9 cellular contexts compared by ENCODE assay signal in genomic region chr9:86614871-86615849, GRCh38.
DNase-seq lines count a peak whose midpoint lies in the region; ATAC-seq and TF ChIP-seq lines count a peak whose summit lies in the region.
"Had no signal": no experiment of that assay in that cellular context is flagged by ENCODE, and none has a peak within 500 bp of the region (broad histone marks: within the 10 kb centered on the region; RNA-seq: fewer than 3 reads in every experiment).

No MANE protein-coding gene starts in this region.

- TF ChIP-seq POLR2A in upper lobe of left lung (IDR thresholded peaks at IDR 0.05), result no peak

- no peak for TF ChIP-seq EP300 in upper lobe of left lung (IDR thresholded peaks at IDR 0.05)

- H3K4me3 Mint-ChIP-seq in natural killer cell, result no peak overlapping the region
- H3K4me3 Mint-ChIP-seq in natural killer cell treated with Interleukin-12 subunit alpha and Interleukin-12 subunit beta and Interleukin-15 and Interleukin-18, amount 100 ng/mL, for 72 hours, result no peak overlapping the region

- no peaks in the 10 kb centered on the region for H3K9me3 Mint-ChIP-seq in natural killer cell
- no peaks in the 10 kb centered on the region for H3K9me3 Mint-ChIP-seq in natural killer cell treated with Interleukin-12 subunit alpha and Interleukin-12 subunit beta and Interleukin-15 and Interleukin-18, amount 100 ng/mL, for 72 hours

- peak overlapping the region; percentile 1; the same call in 1 of the 2 replicates for H3K4me3 ChIP-seq in SK-N-MC
- no peak overlapping the region for H3K4me3 ChIP-seq in heart right ventricle
- H3K4me3 ChIP-seq in upper lobe of left lung, result no peak overlapping the region
- H3K4me3 ChIP-seq: mucosa of descending colon had no signal

- no peak overlapping the region for H3K9ac ChIP-seq in SK-N-MC (ENCODE audit: insufficient read length)

- ATAC-seq in natural killer cell (no peak), heart right ventricle (peak in 3 of 8 donors; percentile 17 to 37 (median 35)), upper lobe of left lung (ENCODE audit: low FRiP score in 2 of 2) (peak; percentile 49 to 72)
- ATAC-seq in natural killer cell treated with Interleukin-12 subunit alpha and Interleukin-12 subunit beta and Interleukin-15 and Interleukin-18, amount 100 ng/mL, for 72 hours, result no peak
- ATAC-seq: mucosa of descending colon had no signal

- WGBS in heart right ventricle, 2 donors, result 68 to 70% methylated on average over 6 of the region's 6 CpGs
- 69 to 70% methylated on average over 6 of the region's 6 CpGs for WGBS in upper lobe of left lung, 2 donors

- H3K27me3 ChIP-seq in heart right ventricle (no peaks in the 10 kb centered on the region), upper lobe of left lung (no peaks in the 10 kb centered on the region)

- intact Hi-C loops in natural killer cell (cut with micrococcal nuclease), result loop anchor here (1.0 kb wide), 1 partner anchor 709 kb away; no protein-coding TSS in a partner anchor
- intact Hi-C loops in heart right ventricle (cut with DNase I), result loop anchor here in 1 of 10 donors (5.0 kb wide), 1 partner anchor 712 kb away; no protein-coding TSS in a partner anchor

- H3K36me3 ChIP-seq in SK-N-MC (ENCODE audit: insufficient read depth, low read length) (no peaks in the 10 kb centered on the region), heart right ventricle (no peaks in the 10 kb centered on the region), upper lobe of left lung (no peaks in the 10 kb centered on the region)

- no peaks in the 10 kb centered on the region for H3K36me3 Mint-ChIP-seq in natural killer cell
- no peaks in the 10 kb centered on the region for H3K36me3 Mint-ChIP-seq in natural killer cell treated with Interleukin-12 subunit alpha and Interleukin-12 subunit beta and Interleukin-15 and Interleukin-18, amount 100 ng/mL, for 72 hours

- no peaks in the 10 kb centered on the region for H3K4me1 Mint-ChIP-seq in natural killer cell
- no peaks in the 10 kb centered on the region for H3K4me1 Mint-ChIP-seq in natural killer cell treated with Interleukin-12 subunit alpha and Interleukin-12 subunit beta and Interleukin-15 and Interleukin-18, amount 100 ng/mL, for 72 hours (ENCODE audit: low read depth in 2 of 2)

- peak overlapping the region; percentile 74 for H3K27ac ChIP-seq in SK-N-MC
- H3K27ac ChIP-seq in heart right ventricle, result no peak overlapping the region
- H3K27ac ChIP-seq in upper lobe of left lung, result no peak overlapping the region

- peaks cover 0 to 2% of the 10 kb centered on the region in 2 donors for H3K27me3 Mint-ChIP-seq in natural killer cell (ENCODE audit: low read depth in 2 of 2)
- peaks cover 12 to 24% of the 10 kb centered on the region in 2 donors for H3K27me3 Mint-ChIP-seq in natural killer cell treated with Interleukin-12 subunit alpha and Interleukin-12 subunit beta and Interleukin-15 and Interleukin-18, amount 100 ng/mL, for 72 hours

- peak; percentile 16 for TF ChIP-seq CTCF in natural killer cell (IDR thresholded peaks at IDR 0.05)
- peak; percentile 10 to 56 (median 40) for TF ChIP-seq CTCF in heart right ventricle (IDR thresholded peaks at IDR 0.05)
- peak in 4 of 6 experiments; percentile 22 to 33 (median 30) for TF ChIP-seq CTCF in upper lobe of left lung (IDR thresholded peaks at IDR 0.05)

- no peak for DNase-seq in natural killer cell
- DNase-seq in natural killer cell treated with Interleukin-12 subunit alpha and Interleukin-12 subunit beta and Interleukin-15 and Interleukin-18, amount 100 ng/mL, for 72 hours (ENCODE audit: low spot score), result no peak
- DNase-seq in SK-N-MC (ENCODE audit: low read depth, low spot score), result no peak
- DNase-seq in heart right ventricle, result peak in 1 of 2 donors; percentile 15
- no peak for DNase-seq in upper lobe of left lung
- no peak for DNase-seq in NCI-H510A (lab: John Stamatoyannopoulos, UW)
- no peak for DNase-seq in LoVo (ENCODE audit: low spot score)
- no peak for DNase-seq in germinal center (ENCODE audit: low spot score)

- H3K4me1 ChIP-seq in heart right ventricle (peaks cover 0 to 8% (median 0%) of the 10 kb centered on the region in 9 donors), upper lobe of left lung (peaks cover 0 to 2% (median 0%) of the 10 kb centered on the region in 4 donors)

- H3K27ac Mint-ChIP-seq in natural killer cell, result no peak overlapping the region
- no peak overlapping the region for H3K27ac Mint-ChIP-seq in natural killer cell treated with Interleukin-12 subunit alpha and Interleukin-12 subunit beta and Interleukin-15 and Interleukin-18, amount 100 ng/mL, for 72 hours

- H3K9me3 ChIP-seq in SK-N-MC (ENCODE audit: low read depth, low read length), result no peaks in the 10 kb centered on the region
- H3K9me3 ChIP-seq in heart right ventricle, result no peaks in the 10 kb centered on the region
- no peaks in the 10 kb centered on the region for H3K9me3 ChIP-seq in upper lobe of left lung
- H3K9me3 ChIP-seq: mucosa of descending colon had no signal

Comparison
In these comparisons a context has a peak if more than half of its experiments do, and no peak if none do; other contexts are left out.
1. ATAC-seq: peak in upper lobe of left lung (2 of 2); none in natural killer cell (0 of 3) and natural killer cell treated with Interleukin-12 subunit alpha and Interleukin-12 subunit beta and Interleukin-15 and Interleukin-18, amount 100 ng/mL, for 72 hours (0 of 2).
2. Peak in every context shown above with its lines, with median percentiles within 50 percentile points of each other: CTCF ChIP-seq.